8 cellular contexts compared by ENCODE assay signal in genomic region chrX:153411255-153411987, GRCh38. TPM values are rescaled to one million over a fixed set of nuclear protein-coding genes. Genes with fewer than 3 reads are reported as not detected.
DNase-seq lines count a peak whose midpoint lies in the region; ATAC-seq and TF ChIP-seq lines count a peak whose summit lies in the region.

A gene with protein sequence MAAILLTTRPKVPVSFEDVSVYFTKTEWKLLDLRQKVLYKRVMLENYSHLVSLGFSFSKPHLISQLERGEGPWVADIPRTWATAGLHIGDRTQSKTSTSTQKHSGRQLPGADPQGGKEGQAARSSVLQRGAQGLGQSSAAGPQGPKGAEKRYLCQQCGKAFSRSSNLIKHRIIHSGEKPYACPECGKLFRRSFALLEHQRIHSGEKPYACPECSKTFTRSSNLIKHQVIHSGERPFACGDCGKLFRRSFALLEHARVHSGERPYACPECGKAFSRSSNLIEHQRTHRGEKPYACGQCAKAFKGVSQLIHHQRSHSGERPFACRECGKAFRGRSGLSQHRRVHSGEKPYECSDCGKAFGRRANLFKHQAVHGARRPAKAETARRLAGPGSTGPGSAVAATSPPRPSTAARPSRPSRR (plus strand): TSS chrX:153411472. CDS start chrX:153418323, 6,851 bp downstream.

- TF ChIP-seq POLR2A in uterus (IDR thresholded peaks at IDR 0.05): no peak

- H3K9me3 ChIP-seq in neutrophil (no peaks in the 10 kb centered on the region), uterus (no peaks in the 10 kb centered on the region)

- intact Hi-C loops in uterus (cut with DNase I; ENCODE audit: low total_unique reads): no loop called here

- DNase-seq in activated CD4-positive, alpha-beta T cell treated with anti-CD3 and anti-CD28 coated beads, Interleukin-2, amount 50 U/mL, for 4 hours: peak; percentile 30 to 33
- DNase-seq in epithelial cell of proximal tubule (ENCODE audit: low read depth): no peak
- peak in 1 of 2 donors; percentile 40 for DNase-seq in uterus
- no peak for DNase-seq in NCI-H2196 (lab: John Stamatoyannopoulos, UW; ENCODE audit: unreplicated experiment)
- DNase-seq in NCI-H510A treated with DMSO at 0.1 percent for 48 hours (lab: John Stamatoyannopoulos, UW): no peak

- TF ChIP-seq CTCF in epithelial cell of proximal tubule (conservative IDR thresholded peaks at IDR 0.05; ENCODE audit: low read depth, low read length) (no peak), neutrophil (IDR thresholded peaks at IDR 0.05) (no peak), uterus (IDR thresholded peaks at IDR 0.05) (no peak)

- no peaks in the 10 kb centered on the region for H3K36me3 ChIP-seq in neutrophil
- no peaks in the 10 kb centered on the region for H3K36me3 ChIP-seq in uterus

- H3K4me3 ChIP-seq in epithelial cell of proximal tubule (ENCODE audit: low read depth, low read length) (peak within 1 kb of the TSS; percentile 50), neutrophil (ENCODE audit: low read depth in 1 of 2, low read length in 1 of 2) (peak within 1 kb of the TSS; percentile 60 to 65), uterus (peak within 1 kb of the TSS; percentile 43 to 50)

- ATAC-seq in GM18502 (IDR thresholded peaks at IDR 0.05; ENCODE audit: poor library complexity, unreplicated experiment) (peak; percentile 51), HG03139 (IDR thresholded peaks at IDR 0.05; ENCODE audit: unreplicated experiment) (peak; percentile 59)

- H3K4me1 ChIP-seq in neutrophil (ENCODE audit: control insufficient read depth in 1 of 2, insufficient read depth in 1 of 2, low read depth in 1 of 2, low read length in 1 of 2) (peaks cover 45 to 46% of the 10 kb centered on the region in 2 experiments), uterus (no peaks in the 10 kb centered on the region)

- H3K27me3 ChIP-seq in neutrophil (no peaks in the 10 kb centered on the region), uterus (no peaks in the 10 kb centered on the region)

- H3K27ac ChIP-seq in neutrophil (peak within 1 kb of the TSS; percentile 52), uterus (peak within 1 kb of the TSS in 1 of 2 donors; percentile 26)

RNA-seq across cellular contexts. Expression of the gene that starts here (rescaled TPM):
- total RNA-seq in epithelial cell of proximal tubule (0.06 and 0.14 TPM in 2 replicates), uterus (1 to 10 TPM in 2 of 4 donors, under 1 TPM in 2; 0.26 to 2.4 (median 0.88) TPM)

Comparison
In these comparisons a context has a peak if more than half of its experiments do, and no peak if none do; other contexts are left out.
1. DNase-seq: peak in activated CD4-positive, alpha-beta T cell treated with anti-CD3 and anti-CD28 coated beads, Interleukin-2, amount 50 U/mL, for 4 hours (2 of 2); none in epithelial cell of proximal tubule (single experiment), NCI-H2196 (single experiment) and NCI-H510A treated with DMSO at 0.1 percent for 48 hours (single experiment).
2. Peak in every context shown above with its lines, with median percentiles within 50 percentile points of each other: H3K4me3 ChIP-seq.